13 cellular contexts compared by ENCODE assay signal in the genomic region with DNA sequence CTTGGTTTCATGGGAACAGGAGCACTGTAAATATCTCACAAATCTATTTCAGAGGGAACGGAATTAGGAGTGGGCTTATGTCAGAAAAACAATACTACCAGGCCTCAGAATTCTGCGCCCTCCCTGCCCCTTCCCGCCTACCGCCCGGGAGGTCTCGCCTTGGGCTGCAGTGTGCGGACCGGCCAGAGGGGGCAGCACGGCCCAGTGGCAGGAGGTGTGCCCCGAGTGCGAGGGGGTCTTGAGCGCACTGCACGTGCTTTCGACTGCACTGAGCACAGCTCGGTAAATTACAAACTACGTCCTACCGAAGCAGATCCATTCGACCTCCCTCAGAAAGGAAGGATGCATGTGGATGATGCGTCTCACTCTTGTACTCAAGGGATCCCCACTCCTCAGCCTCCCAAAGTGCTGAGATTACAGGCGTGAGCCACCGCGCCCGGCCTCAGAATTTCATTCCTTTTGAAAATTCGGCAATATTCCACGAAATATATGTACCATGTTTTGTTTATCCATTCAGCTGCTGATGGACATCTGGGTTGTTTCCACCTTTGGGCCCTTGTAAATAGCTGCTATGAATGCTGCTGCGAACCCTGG.
DNase-seq lines count a peak whose midpoint lies in the region; ATAC-seq and TF ChIP-seq lines count a peak whose summit lies in the region.
"Had no signal": no experiment of that assay in that cellular context is flagged by ENCODE, and none has a peak within 500 bp of the region (broad histone marks: within the 10 kb centered on the region; RNA-seq: fewer than 3 reads in every experiment).

No MANE protein-coding gene starts in this region.

- H3K36me3 ChIP-seq in cardiac muscle cell (no peaks in the 10 kb centered on the region), OCI-LY1 (ENCODE audit: insufficient read depth, low read length) (no peaks in the 10 kb centered on the region), transverse colon (no peaks in the 10 kb centered on the region), vagina (no peaks in the 10 kb centered on the region)
- H3K36me3 ChIP-seq: SJCRH30 had no signal

- TF ChIP-seq POLR2A in transverse colon (IDR thresholded peaks at IDR 0.05) (no peak), vagina (IDR thresholded peaks at IDR 0.05) (no peak)

- ATAC-seq in left ventricle myocardium superior = no peak
- ATAC-seq: activated CD8-positive, alpha-beta memory T cell treated with anti-CD3 and anti-CD28 coated beads, Interleukin-2, amount 10 ng/mL, durations not matched to agents 7 days and 5 days had no signal

- peak in 1 of 2 donors; percentile 12 for DNase-seq in cardiac muscle cell (ENCODE audit: low read depth in 1 of 2, low spot score in 1 of 2)
- no peak for DNase-seq in left ventricle myocardium superior
- DNase-seq in fibroblast of pulmonary artery (ENCODE audit: low read depth) = no peak
- DNase-seq in transverse colon = no peak
- no peak for DNase-seq in NCI-H1694 treated with DMSO at 0.1 percent for 48 hours (lab: John Stamatoyannopoulos, UW)
- no peak for DNase-seq in NCI-H774 (lab: John Stamatoyannopoulos, UW)
- DNase-seq in vagina (ENCODE audit: extremely low spot score in 2 of 2) = no peak
- DNase-seq: activated CD8-positive, alpha-beta memory T cell treated with anti-CD3 and anti-CD28 coated beads, Interleukin-2, amount 10 ng/mL, durations not matched to agents 7 days and 5 days; NCI-H1417 treated with DMSO at 0.1 percent for 48 hours; SJCRH30; small intestine had no signal

- no peak overlapping the region for H3K4me3 ChIP-seq in cardiac muscle cell
- no peak overlapping the region for H3K4me3 ChIP-seq in OCI-LY1 (ENCODE audit: low read depth, low read length, poor library complexity, severe bottlenecking)
- H3K4me3 ChIP-seq in fibroblast of pulmonary artery (replicated peaks; ENCODE audit: low read depth, low read length) = no peak overlapping the region
- no peak overlapping the region for H3K4me3 ChIP-seq in transverse colon
- H3K4me3 ChIP-seq in vagina = no peak overlapping the region
- H3K4me3 ChIP-seq: SJCRH30 had no signal

- H3K9me3 ChIP-seq in cardiac muscle cell (ENCODE audit: low read depth) (no peaks in the 10 kb centered on the region), OCI-LY1 (ENCODE audit: low read length) (no peaks in the 10 kb centered on the region), transverse colon (no peaks in the 10 kb centered on the region), vagina (no peaks in the 10 kb centered on the region)
- H3K9me3 ChIP-seq: Caco-2, SJCRH30 had no signal

- no peaks in the 10 kb centered on the region for H3K9me2 ChIP-seq in OCI-LY1 (ENCODE audit: low read depth, low read length)

- no peaks in the 10 kb centered on the region for H4K20me1 ChIP-seq in OCI-LY1 (ENCODE audit: insufficient read depth, low read length)

- in situ Hi-C loops in transverse colon (cut with MboI; ENCODE audit: low pct_ligation_motif_present in 1 of 4, low pct_unique_long_range_greater_than_20kb in 1 of 4, low sequenced_read_pairs in 3 of 4) = loop anchor here in 1 of 4 donors (25.0 kb wide), 1 partner anchor 415 kb away; no protein-coding TSS in a partner anchor

- no peak overlapping the region for H2AFZ ChIP-seq in OCI-LY1 (ENCODE audit: low read length)

- 76 to 89% methylated on average over 13 to 25 of the region's 26 CpGs for WGBS in transverse colon (ENCODE audit: low coverage in 1 of 2), 2 donors

- no peaks in the 10 kb centered on the region for H3F3A ChIP-seq in OCI-LY1 (ENCODE audit: insufficient read depth, low read length)

- no peak overlapping the region for H3K9ac ChIP-seq in OCI-LY1 (ENCODE audit: low read length)

- H3K27me3 ChIP-seq in cardiac muscle cell (no peaks in the 10 kb centered on the region), OCI-LY1 (ENCODE audit: insufficient read depth, low read length) (0 out of 2 replicates have a peak, but pooled peaks cover 3% of the 10 kb centered on the region), transverse colon (no peaks in the 10 kb centered on the region), vagina (no peaks in the 10 kb centered on the region)
- H3K27me3 ChIP-seq: SJCRH30 had no signal

- intact Hi-C loops in left ventricle myocardium superior (cut with micrococcal nuclease) = loop anchor here (10.0 kb wide), 1 partner anchor 132 kb away; no protein-coding TSS in a partner anchor
- intact Hi-C loops in transverse colon (cut with DNase I; ENCODE audit: low total_unique reads) = loop anchor here (10.0 kb wide), 1 partner anchor 112 kb away; no protein-coding TSS in a partner anchor
- intact Hi-C loops in vagina (cut with DNase I) = loop anchor here (10.0 kb wide), 1 partner anchor 82 kb away; no protein-coding TSS in a partner anchor

- H3K4me1 ChIP-seq in cardiac muscle cell (ENCODE audit: low read depth) (no peaks in the 10 kb centered on the region), OCI-LY1 (ENCODE audit: insufficient read depth, low read length, severe bottlenecking) (no peaks in the 10 kb centered on the region), transverse colon (no peaks in the 10 kb centered on the region), vagina (no peaks in the 10 kb centered on the region)
- H3K4me1 ChIP-seq: Caco-2, SJCRH30 had no signal

- H3K4me2 ChIP-seq in OCI-LY1 (ENCODE audit: low read length) = no peak overlapping the region

- H3K27ac ChIP-seq in cardiac muscle cell (no peak overlapping the region), OCI-LY1 (ENCODE audit: low read depth, low read length, poor library complexity, severe bottlenecking) (no peak overlapping the region), transverse colon (no peak overlapping the region), vagina (no peak overlapping the region)
- H3K27ac ChIP-seq: SJCRH30 had no signal

- no peaks in the 10 kb centered on the region for H3K79me2 ChIP-seq in OCI-LY1 (ENCODE audit: insufficient read depth, low read length)

- TF ChIP-seq EP300 in transverse colon (IDR thresholded peaks at IDR 0.05; ENCODE audit: low read depth) = no peak

- TF ChIP-seq CTCF in cardiac muscle cell (IDR thresholded peaks at IDR 0.05; ENCODE audit: low read depth, low read length) = peak; percentile 57
- peak; percentile 71 for TF ChIP-seq CTCF in OCI-LY1 (IDR thresholded peaks at IDR 0.05; ENCODE audit: low read length)
- peak; percentile 35 for TF ChIP-seq CTCF in fibroblast of pulmonary artery (IDR thresholded peaks at IDR 0.05; ENCODE audit: low read length, missing control alignments)
- peak in 4 of 5 experiments; percentile 11 to 16 (median 14) for TF ChIP-seq CTCF in transverse colon (IDR thresholded peaks at IDR 0.05)
- no peak for TF ChIP-seq CTCF in vagina (IDR thresholded peaks at IDR 0.05)

Comparison
In these comparisons a context has a peak if more than half of its experiments do, and no peak if none do; other contexts are left out.
1. CTCF ChIP-seq: peak in cardiac muscle cell (single experiment), OCI-LY1 (single experiment), fibroblast of pulmonary artery (single experiment) and transverse colon (4 of 5); none in vagina (0 of 3).